Comparison of ENCODE assay signal across 1 cellular context in genomic region chr4:186191266-186192067, GRCh38.
A peak's percentile ranks its signal among the peaks of the same experiment; 100 is the strongest.
TF ChIP-seq lines count a peak whose summit lies in the region.

Gene CYP4V2, plus strand, starts transcription at chr4:186191567. Its CDS starts 257 bp downstream, at chr4:186191824.

TF ChIP-seq in GM12878, 131 proteins besides CTCF, POLR2A, EP300 and RAD21 (continued from another document and continues in another):
- TF ChIP-seq, protein P1, sequence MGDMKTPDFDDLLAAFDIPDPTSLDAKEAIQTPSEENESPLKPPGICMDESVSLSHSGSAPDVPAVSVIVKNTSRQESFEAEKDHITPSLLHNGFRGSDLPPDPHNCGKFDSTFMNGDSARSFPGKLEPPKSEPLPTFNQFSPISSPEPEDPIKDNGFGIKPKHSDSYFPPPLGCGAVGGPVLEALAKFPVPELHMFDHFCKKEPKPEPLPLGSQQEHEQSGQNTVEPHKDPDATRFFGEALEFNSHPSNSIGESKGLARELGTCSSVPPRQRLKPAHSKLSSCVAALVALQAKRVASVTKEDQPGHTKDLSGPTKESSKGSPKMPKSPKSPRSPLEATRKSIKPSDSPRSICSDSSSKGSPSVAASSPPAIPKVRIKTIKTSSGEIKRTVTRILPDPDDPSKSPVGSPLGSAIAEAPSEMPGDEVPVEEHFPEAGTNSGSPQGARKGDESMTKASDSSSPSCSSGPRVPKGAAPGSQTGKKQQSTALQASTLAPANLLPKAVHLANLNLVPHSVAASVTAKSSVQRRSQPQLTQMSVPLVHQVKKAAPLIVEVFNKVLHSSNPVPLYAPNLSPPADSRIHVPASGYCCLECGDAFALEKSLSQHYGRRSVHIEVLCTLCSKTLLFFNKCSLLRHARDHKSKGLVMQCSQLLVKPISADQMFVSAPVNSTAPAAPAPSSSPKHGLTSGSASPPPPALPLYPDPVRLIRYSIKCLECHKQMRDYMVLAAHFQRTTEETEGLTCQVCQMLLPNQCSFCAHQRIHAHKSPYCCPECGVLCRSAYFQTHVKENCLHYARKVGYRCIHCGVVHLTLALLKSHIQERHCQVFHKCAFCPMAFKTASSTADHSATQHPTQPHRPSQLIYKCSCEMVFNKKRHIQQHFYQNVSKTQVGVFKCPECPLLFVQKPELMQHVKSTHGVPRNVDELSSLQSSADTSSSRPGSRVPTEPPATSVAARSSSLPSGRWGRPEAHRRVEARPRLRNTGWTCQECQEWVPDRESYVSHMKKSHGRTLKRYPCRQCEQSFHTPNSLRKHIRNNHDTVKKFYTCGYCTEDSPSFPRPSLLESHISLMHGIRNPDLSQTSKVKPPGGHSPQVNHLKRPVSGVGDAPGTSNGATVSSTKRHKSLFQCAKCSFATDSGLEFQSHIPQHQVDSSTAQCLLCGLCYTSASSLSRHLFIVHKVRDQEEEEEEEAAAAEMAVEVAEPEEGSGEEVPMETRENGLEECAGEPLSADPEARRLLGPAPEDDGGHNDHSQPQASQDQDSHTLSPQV (IDR thresholded peaks at IDR 0.05) = peak; percentile 70; the same call in 1 of the 2 replicates
- TF ChIP-seq, protein P2, sequence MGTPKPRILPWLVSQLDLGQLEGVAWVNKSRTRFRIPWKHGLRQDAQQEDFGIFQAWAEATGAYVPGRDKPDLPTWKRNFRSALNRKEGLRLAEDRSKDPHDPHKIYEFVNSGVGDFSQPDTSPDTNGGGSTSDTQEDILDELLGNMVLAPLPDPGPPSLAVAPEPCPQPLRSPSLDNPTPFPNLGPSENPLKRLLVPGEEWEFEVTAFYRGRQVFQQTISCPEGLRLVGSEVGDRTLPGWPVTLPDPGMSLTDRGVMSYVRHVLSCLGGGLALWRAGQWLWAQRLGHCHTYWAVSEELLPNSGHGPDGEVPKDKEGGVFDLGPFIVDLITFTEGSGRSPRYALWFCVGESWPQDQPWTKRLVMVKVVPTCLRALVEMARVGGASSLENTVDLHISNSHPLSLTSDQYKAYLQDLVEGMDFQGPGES (IDR thresholded peaks at IDR 0.05) = peak; percentile 31; the same call in 1 of the 2 replicates
- TF ChIP-seq WRNIP1 (IDR thresholded peaks at IDR 0.05; ENCODE audit: borderline replicate concordance, low read depth, low read length) (no peak), MXI1 (IDR thresholded peaks at IDR 0.05; ENCODE audit: low read depth, low read length) (no peak), CEBPB (IDR thresholded peaks at IDR 0.05; ENCODE audit: borderline replicate concordance in 1 of 2, low read depth in 2 of 2, low read length in 2 of 2) (no peak), RCOR1 (conservative IDR thresholded peaks at IDR 0.05; ENCODE audit: low read depth, low read length) (no peak), ESRRA (IDR thresholded peaks at IDR 0.05; ENCODE audit: low read length) (no peak), CHD2 (IDR thresholded peaks at IDR 0.05; ENCODE audit: borderline replicate concordance, low read depth, low read length) (peak; percentile 41; the same call in 1 of the 2 replicates), SMAD5 (IDR thresholded peaks at IDR 0.05; ENCODE audit: low read depth) (no peak), HCFC1 (IDR thresholded peaks at IDR 0.05; ENCODE audit: low read length) (peak; percentile 56), PAX5 (IDR thresholded peaks at IDR 0.05; ENCODE audit: borderline replicate concordance, low read depth, low read length) (no peak), CBFB (IDR thresholded peaks at IDR 0.05; ENCODE audit: low read depth) (peak; percentile 21; the same call in 1 of the 2 replicates), RB1 (IDR thresholded peaks at IDR 0.05; ENCODE audit: borderline replicate concordance) (peak; percentile 94), POLR2AphosphoS5 (IDR thresholded peaks at IDR 0.05; ENCODE audit: low read length) (no peak; the same call in 1 of the 2 replicates), HDGF (IDR thresholded peaks at IDR 0.05) (no peak), MEF2A (IDR thresholded peaks at IDR 0.05; ENCODE audit: insufficient read depth, low read depth, low read length) (peak; percentile 33; the same call in 1 of the 2 replicates), BMI1 (IDR thresholded peaks at IDR 0.05; ENCODE audit: borderline replicate concordance) (no peak), MLLT1 (IDR thresholded peaks at IDR 0.05) (no peak), CBX5 (IDR thresholded peaks at IDR 0.05; ENCODE audit: low read depth) (peak; percentile 92; the same call in 1 of the 2 replicates), KDM1A (IDR thresholded peaks at IDR 0.05; ENCODE audit: borderline replicate concordance) (no peak), JUNB (IDR thresholded peaks at IDR 0.05) (no peak), E4F1 (IDR thresholded peaks at IDR 0.05; ENCODE audit: borderline replicate concordance, partially characterized antibody) (peak; percentile 54), SRF (IDR thresholded peaks at IDR 0.05; ENCODE audit: low read depth in 2 of 2, low read length in 2 of 2) (peak in 1 of 2 experiments; percentile 15; a peak in 1 of 4 replicates), BCLAF1 (IDR thresholded peaks at IDR 0.05) (no peak), SREBF2 (IDR thresholded peaks at IDR 0.05; ENCODE audit: low read length) (no peak), SMAD1 (IDR thresholded peaks at IDR 0.05; ENCODE audit: low read depth, partially characterized antibody) (no peak), TBL1XR1 (IDR thresholded peaks at IDR 0.05; ENCODE audit: low read depth, low read length) (0 out of 2 replicates have a peak, but pooled peaks have one; percentile 31), IRF4 (IDR thresholded peaks at IDR 0.05; ENCODE audit: low read depth, low read length) (no peak), TAF1 (IDR thresholded peaks at IDR 0.05; ENCODE audit: borderline replicate concordance, low read depth, low read length) (peak; percentile 76; the same call in 1 of the 2 replicates), EZH2 (IDR thresholded peaks at IDR 0.05; ENCODE audit: borderline replicate concordance, control insufficient read depth, low read depth, low read length) (no peak), DPF2 (IDR thresholded peaks at IDR 0.05) (peak; percentile 89), KLF5 (IDR thresholded peaks at IDR 0.05; ENCODE audit: partially characterized antibody) (peak; percentile 59), FOS (IDR thresholded peaks at IDR 0.05; ENCODE audit: borderline replicate concordance, extremely low read depth, insufficient read length) (no peak), EGR1 (IDR thresholded peaks at IDR 0.05; ENCODE audit: borderline replicate concordance in 1 of 2, low read depth in 2 of 2, low read length in 2 of 2) (peak in 1 of 2 experiments; percentile 83; a peak in 1 of 3 replicates), PAX8 (IDR thresholded peaks at IDR 0.05) (no peak)
- TF ChIP-seq, protein P3, sequence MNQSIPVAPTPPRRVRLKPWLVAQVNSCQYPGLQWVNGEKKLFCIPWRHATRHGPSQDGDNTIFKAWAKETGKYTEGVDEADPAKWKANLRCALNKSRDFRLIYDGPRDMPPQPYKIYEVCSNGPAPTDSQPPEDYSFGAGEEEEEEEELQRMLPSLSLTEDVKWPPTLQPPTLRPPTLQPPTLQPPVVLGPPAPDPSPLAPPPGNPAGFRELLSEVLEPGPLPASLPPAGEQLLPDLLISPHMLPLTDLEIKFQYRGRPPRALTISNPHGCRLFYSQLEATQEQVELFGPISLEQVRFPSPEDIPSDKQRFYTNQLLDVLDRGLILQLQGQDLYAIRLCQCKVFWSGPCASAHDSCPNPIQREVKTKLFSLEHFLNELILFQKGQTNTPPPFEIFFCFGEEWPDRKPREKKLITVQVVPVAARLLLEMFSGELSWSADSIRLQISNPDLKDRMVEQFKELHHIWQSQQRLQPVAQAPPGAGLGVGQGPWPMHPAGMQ (IDR thresholded peaks at IDR 0.05; ENCODE audit: borderline replicate concordance) = no peak
- TF ChIP-seq, protein P4, sequence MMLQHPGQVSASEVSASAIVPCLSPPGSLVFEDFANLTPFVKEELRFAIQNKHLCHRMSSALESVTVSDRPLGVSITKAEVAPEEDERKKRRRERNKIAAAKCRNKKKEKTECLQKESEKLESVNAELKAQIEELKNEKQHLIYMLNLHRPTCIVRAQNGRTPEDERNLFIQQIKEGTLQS (IDR thresholded peaks at IDR 0.05; ENCODE audit: borderline replicate concordance, extremely low read depth, low read depth, low read length) = no peak
- TF ChIP-seq, protein P5, sequence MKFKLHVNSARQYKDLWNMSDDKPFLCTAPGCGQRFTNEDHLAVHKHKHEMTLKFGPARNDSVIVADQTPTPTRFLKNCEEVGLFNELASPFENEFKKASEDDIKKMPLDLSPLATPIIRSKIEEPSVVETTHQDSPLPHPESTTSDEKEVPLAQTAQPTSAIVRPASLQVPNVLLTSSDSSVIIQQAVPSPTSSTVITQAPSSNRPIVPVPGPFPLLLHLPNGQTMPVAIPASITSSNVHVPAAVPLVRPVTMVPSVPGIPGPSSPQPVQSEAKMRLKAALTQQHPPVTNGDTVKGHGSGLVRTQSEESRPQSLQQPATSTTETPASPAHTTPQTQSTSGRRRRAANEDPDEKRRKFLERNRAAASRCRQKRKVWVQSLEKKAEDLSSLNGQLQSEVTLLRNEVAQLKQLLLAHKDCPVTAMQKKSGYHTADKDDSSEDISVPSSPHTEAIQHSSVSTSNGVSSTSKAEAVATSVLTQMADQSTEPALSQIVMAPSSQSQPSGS (IDR thresholded peaks at IDR 0.05; ENCODE audit: low read length) = no peak
- TF ChIP-seq, protein P6, sequence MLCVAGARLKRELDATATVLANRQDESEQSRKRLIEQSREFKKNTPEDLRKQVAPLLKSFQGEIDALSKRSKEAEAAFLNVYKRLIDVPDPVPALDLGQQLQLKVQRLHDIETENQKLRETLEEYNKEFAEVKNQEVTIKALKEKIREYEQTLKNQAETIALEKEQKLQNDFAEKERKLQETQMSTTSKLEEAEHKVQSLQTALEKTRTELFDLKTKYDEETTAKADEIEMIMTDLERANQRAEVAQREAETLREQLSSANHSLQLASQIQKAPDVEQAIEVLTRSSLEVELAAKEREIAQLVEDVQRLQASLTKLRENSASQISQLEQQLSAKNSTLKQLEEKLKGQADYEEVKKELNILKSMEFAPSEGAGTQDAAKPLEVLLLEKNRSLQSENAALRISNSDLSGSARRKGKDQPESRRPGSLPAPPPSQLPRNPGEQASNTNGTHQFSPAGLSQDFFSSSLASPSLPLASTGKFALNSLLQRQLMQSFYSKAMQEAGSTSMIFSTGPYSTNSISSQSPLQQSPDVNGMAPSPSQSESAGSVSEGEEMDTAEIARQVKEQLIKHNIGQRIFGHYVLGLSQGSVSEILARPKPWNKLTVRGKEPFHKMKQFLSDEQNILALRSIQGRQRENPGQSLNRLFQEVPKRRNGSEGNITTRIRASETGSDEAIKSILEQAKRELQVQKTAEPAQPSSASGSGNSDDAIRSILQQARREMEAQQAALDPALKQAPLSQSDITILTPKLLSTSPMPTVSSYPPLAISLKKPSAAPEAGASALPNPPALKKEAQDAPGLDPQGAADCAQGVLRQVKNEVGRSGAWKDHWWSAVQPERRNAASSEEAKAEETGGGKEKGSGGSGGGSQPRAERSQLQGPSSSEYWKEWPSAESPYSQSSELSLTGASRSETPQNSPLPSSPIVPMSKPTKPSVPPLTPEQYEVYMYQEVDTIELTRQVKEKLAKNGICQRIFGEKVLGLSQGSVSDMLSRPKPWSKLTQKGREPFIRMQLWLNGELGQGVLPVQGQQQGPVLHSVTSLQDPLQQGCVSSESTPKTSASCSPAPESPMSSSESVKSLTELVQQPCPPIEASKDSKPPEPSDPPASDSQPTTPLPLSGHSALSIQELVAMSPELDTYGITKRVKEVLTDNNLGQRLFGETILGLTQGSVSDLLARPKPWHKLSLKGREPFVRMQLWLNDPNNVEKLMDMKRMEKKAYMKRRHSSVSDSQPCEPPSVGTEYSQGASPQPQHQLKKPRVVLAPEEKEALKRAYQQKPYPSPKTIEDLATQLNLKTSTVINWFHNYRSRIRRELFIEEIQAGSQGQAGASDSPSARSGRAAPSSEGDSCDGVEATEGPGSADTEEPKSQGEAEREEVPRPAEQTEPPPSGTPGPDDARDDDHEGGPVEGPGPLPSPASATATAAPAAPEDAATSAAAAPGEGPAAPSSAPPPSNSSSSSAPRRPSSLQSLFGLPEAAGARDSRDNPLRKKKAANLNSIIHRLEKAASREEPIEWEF (IDR thresholded peaks at IDR 0.05; ENCODE audit: insufficient replicate concordance, low read depth, low read length) = no peak
